Comparison of ENCODE assay signal across 8 cellular contexts in the genomic region with DNA sequence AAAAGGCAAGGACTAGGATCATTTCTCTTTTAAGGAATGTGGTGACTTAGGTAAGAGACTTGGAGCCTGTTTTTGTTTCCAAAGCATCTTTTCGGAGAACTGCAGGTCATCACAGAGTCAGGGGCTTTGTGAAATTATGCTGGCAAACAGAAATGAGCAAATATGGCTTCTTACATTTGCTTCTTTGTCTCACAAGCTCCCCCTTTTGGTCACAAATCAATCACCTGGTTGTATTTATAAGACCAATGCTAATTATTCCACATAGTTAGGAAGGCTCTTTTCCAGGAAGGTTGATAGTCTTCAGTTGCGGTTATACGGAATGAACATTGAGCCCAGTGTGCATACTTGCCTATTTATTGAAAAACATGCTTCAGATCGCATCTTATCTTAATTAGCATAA. TPM values are rescaled to one million over a fixed set of nuclear protein-coding genes. Genes with fewer than 3 reads are reported as not detected.
A peak's percentile ranks its signal among the peaks of the same experiment; 100 is the strongest.
DNase-seq lines count a peak whose midpoint lies in the region; TF ChIP-seq lines count a peak whose summit lies in the region.

No MANE protein-coding gene starts in this region.

- H3K36me3 ChIP-seq in BJ (ENCODE audit: control insufficient read depth, insufficient read depth, low read length) (no peaks in the 10 kb centered on the region), hepatocyte (replicated peaks; ENCODE audit: insufficient read depth, low read depth) (no peaks in the 10 kb centered on the region), tibial nerve (no peaks in the 10 kb centered on the region), right atrium auricular region (no peaks in the 10 kb centered on the region)

- H3K4me3 ChIP-seq in BJ (ENCODE audit: low read depth, low read length) (no peak overlapping the region), HFF-Myc (replicated peaks; ENCODE audit: low read depth, low read length) (no peak overlapping the region), hepatocyte (no peak overlapping the region), tibial nerve (no peak overlapping the region), right atrium auricular region (no peak overlapping the region)

- CTCF ChIA-PET in BJ (lab: Yijun Ruan, JAX) = interaction anchor here (0.7 to 4.4 kb wide), 14 partner anchors 9 to 423 kb away, joined by 3 to 59 read pairs (median 4); no protein-coding TSS in a partner anchor

- no peaks in the 10 kb centered on the region for H3K9me3 ChIP-seq in hepatocyte (ENCODE audit: low read depth)
- no peaks in the 10 kb centered on the region for H3K9me3 ChIP-seq in tibial nerve
- no peaks in the 10 kb centered on the region for H3K9me3 ChIP-seq in right atrium auricular region

- H3K4me2 ChIP-seq in hepatocyte = no peak overlapping the region

- H3K79me2 ChIP-seq in hepatocyte = no peaks in the 10 kb centered on the region

- WGBS in hepatocyte (ENCODE audit: low lambda C conversion rate, missing lambda C conversion rate) = 72% methylated on average over 4 of the region's 4 CpGs
- 83 to 84% methylated on average over 4 of the region's 4 CpGs for WGBS in tibial nerve, 2 donors

- DNase-seq in BJ (ENCODE audit: low read depth) (no peak), HFF-Myc (ENCODE audit: extremely low read depth, low read depth) (peak; percentile 29), RPMI8226 (peak; percentile 9), hepatocyte (ENCODE audit: low spot score) (peak; percentile 61), tibial nerve (ENCODE audit: low spot score in 2 of 2) (no peak), right atrium auricular region (ENCODE audit: low spot score) (no peak)
- DNase-seq in activated effector memory CD4-positive, alpha-beta T cell treated with Interleukin-2 at 50 U/mL for 16 hours = no peak
- DNase-seq in NK-92 treated with Interleukin-12 subunit alpha and Interleukin-12 subunit beta, amount 100 ng/mL, for 24 hours (lab: John Stamatoyannopoulos, UW) = no peak

- H3K9me2 ChIP-seq in hepatocyte (replicated peaks; ENCODE audit: insufficient read depth) = no peaks in the 10 kb centered on the region

- no peak overlapping the region for H3K27ac ChIP-seq in hepatocyte
- no peak overlapping the region for H3K27ac ChIP-seq in tibial nerve
- H3K27ac ChIP-seq in right atrium auricular region = no peak overlapping the region

- TF ChIP-seq CTCF in BJ (IDR thresholded peaks at IDR 0.05; ENCODE audit: insufficient read depth, low read depth, low read length) (peak; percentile 49), HFF-Myc (IDR thresholded peaks at IDR 0.05; ENCODE audit: low read depth, low read length, missing control alignments) (peak; percentile 38), hepatocyte (IDR thresholded peaks at IDR 0.05; ENCODE audit: poor library complexity) (peak; percentile 48), tibial nerve (IDR thresholded peaks at IDR 0.05) (peak in 1 of 5 experiments; percentile 18), right atrium auricular region (IDR thresholded peaks at IDR 0.05) (no peak)

- POLR2A ChIA-PET in BJ (lab: Charles Lee) = no interaction called here

- no peak for TF ChIP-seq POLR2A in tibial nerve (IDR thresholded peaks at IDR 0.05)

- H3K4me1 ChIP-seq in hepatocyte (ENCODE audit: insufficient read depth) (no peaks in the 10 kb centered on the region), tibial nerve (no peaks in the 10 kb centered on the region), right atrium auricular region (no peaks in the 10 kb centered on the region)

- H4K20me1 ChIP-seq in hepatocyte (ENCODE audit: insufficient read depth, poor library complexity, severe bottlenecking) = no peaks in the 10 kb centered on the region

- peak overlapping the region; percentile 41 for H2AFZ ChIP-seq in hepatocyte

- H3K27me3 ChIP-seq in BJ (ENCODE audit: control insufficient read depth, insufficient read depth, low read length) (no peaks in the 10 kb centered on the region), hepatocyte (no peaks in the 10 kb centered on the region), tibial nerve (no peaks in the 10 kb centered on the region), right atrium auricular region (no peaks in the 10 kb centered on the region)

- no peak for TF ChIP-seq EP300 in tibial nerve (IDR thresholded peaks at IDR 0.05)

RNA-seq across cellular contexts. Expression of gene CEP126, which starts 34.6 kb away (rescaled TPM):
- polyA plus RNA-seq in BJ (2011; rRNA removed) (1.5 and 2.9 TPM in 2 replicates), hepatocyte (1.4 and 1.8 TPM in 2 replicates)
- polyA minus RNA-seq in BJ (2011; rRNA and poly(A)+ RNA removed) = 1.5 and 1.7 TPM in 2 replicates
- total RNA-seq in hepatocyte (1.6 and 2.2 TPM in 2 replicates), tibial nerve (10 to 100 TPM in 1 of 4 donors, 1 to 10 TPM in 3; 6.6 to 10.7 (median 8.3) TPM), right atrium auricular region (1 to 10 TPM; 2.7 to 3.7 TPM)

RNA-seq across cellular contexts. Expression of gene ANGPTL5, which starts 36.1 kb away (rescaled TPM):
- not detected in 2 replicates for polyA plus RNA-seq in BJ (2011; rRNA removed)
- polyA minus RNA-seq in BJ (2011; rRNA and poly(A)+ RNA removed) = not detected in 2 replicates
- total RNA-seq in hepatocyte = not detected in 2 replicates
- 0.06 and 0.12 TPM in 2 replicates for polyA plus RNA-seq in hepatocyte
- 1 to 10 TPM in 1 of 4 donors, under 1 TPM in 3; 0.44 to 9.6 (median 0.61) TPM for total RNA-seq in tibial nerve
- 1 to 10 TPM; 1.4 to 3.3 TPM for total RNA-seq in right atrium auricular region

Comparison
In these comparisons a context has a peak if more than half of its experiments do, and no peak if none do; other contexts are left out.
1. DNase-seq: peak in HFF-Myc (single experiment), RPMI8226 (single experiment) and hepatocyte (single experiment); none in BJ (single experiment), tibial nerve (0 of 2), activated effector memory CD4-positive, alpha-beta T cell treated with Interleukin-2 at 50 U/mL for 16 hours (single experiment), right atrium auricular region (single experiment) and NK-92 treated with Interleukin-12 subunit alpha and Interleukin-12 subunit beta, amount 100 ng/mL, for 24 hours (single experiment).
2. CTCF ChIP-seq: peak in BJ (single experiment), HFF-Myc (single experiment) and hepatocyte (single experiment); none in right atrium auricular region (0 of 2).